1 cellular context compared by ENCODE assay signal in the genomic region with DNA sequence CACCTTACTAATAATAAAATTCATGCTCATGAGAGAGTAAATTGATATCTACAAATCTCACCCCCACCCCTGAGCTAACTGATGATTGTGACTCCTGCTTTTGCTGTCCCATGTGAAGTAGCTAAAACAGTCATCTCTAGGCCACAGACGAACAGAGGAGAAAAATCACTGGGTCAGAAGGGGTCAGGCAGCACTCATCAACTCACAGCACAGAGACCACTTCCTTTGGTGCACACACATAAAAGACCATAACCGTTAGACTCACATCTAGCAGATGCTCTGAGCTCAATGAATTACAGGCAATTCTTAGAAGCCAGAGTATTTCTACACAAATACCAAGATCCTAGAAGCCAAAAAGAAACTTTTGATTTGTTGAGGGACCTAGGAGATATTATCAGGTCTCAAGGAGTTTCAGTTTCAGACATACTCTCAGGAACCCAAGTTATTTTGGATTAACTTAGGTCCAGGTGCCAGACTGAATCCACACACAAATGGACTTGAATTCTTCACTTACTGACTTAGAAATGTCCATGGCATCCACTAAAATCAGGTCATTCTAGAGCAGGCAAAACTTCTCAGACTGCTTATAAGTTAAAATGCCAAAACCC.
TF ChIP-seq lines count a peak whose summit lies in the region.

No MANE protein-coding gene starts in this region.

TF ChIP-seq in IMR-90, 13 proteins besides CTCF, POLR2A, EP300 and RAD21:
- TF ChIP-seq CHD1 (IDR thresholded peaks at IDR 0.05; ENCODE audit: low read depth, low read length) (no peak), MAZ (IDR thresholded peaks at IDR 0.05; ENCODE audit: borderline replicate concordance, low read depth, low read length) (no peak), NFE2L2 (IDR thresholded peaks at IDR 0.05; ENCODE audit: low read depth, low read length) (no peak), FOS (IDR thresholded peaks at IDR 0.05; ENCODE audit: low read depth, low read length) (no peak), SMC3 (IDR thresholded peaks at IDR 0.05; ENCODE audit: low read depth, low read length) (no peak), BHLHE40 (IDR thresholded peaks at IDR 0.05; ENCODE audit: low read depth, low read length) (no peak), MAFK (IDR thresholded peaks at IDR 0.05; ENCODE audit: low read depth, low read length) (no peak), RFX5 (IDR thresholded peaks at IDR 0.05; ENCODE audit: low read depth, low read length) (no peak), MXI1 (IDR thresholded peaks at IDR 0.05; ENCODE audit: borderline replicate concordance, low read depth, low read length) (no peak), CEBPB (IDR thresholded peaks at IDR 0.05; ENCODE audit: low read depth, low read length) (no peak), RCOR1 (IDR thresholded peaks at IDR 0.05; ENCODE audit: insufficient replicate concordance, low read length) (no peak)
- TF ChIP-seq, protein P1, sequence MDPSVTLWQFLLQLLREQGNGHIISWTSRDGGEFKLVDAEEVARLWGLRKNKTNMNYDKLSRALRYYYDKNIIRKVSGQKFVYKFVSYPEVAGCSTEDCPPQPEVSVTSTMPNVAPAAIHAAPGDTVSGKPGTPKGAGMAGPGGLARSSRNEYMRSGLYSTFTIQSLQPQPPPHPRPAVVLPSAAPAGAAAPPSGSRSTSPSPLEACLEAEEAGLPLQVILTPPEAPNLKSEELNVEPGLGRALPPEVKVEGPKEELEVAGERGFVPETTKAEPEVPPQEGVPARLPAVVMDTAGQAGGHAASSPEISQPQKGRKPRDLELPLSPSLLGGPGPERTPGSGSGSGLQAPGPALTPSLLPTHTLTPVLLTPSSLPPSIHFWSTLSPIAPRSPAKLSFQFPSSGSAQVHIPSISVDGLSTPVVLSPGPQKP (IDR thresholded peaks at IDR 0.05; ENCODE audit: borderline replicate concordance, low read depth, low read length): no peak
- TF ChIP-seq, protein P2, sequence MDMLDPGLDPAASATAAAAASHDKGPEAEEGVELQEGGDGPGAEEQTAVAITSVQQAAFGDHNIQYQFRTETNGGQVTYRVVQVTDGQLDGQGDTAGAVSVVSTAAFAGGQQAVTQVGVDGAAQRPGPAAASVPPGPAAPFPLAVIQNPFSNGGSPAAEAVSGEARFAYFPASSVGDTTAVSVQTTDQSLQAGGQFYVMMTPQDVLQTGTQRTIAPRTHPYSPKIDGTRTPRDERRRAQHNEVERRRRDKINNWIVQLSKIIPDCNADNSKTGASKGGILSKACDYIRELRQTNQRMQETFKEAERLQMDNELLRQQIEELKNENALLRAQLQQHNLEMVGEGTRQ (IDR thresholded peaks at IDR 0.05; ENCODE audit: low read depth, low read length): no peak
TF ChIP-seq in IMR-90: peak in this region for 0.
